In genomic region chr14:94542111-94542810, GRCh38 we compare ENCODE assay signal across 17 cellular contexts.
A peak's percentile ranks its signal among the peaks of the same experiment; 100 is the strongest.
DNase-seq lines count a peak whose midpoint lies in the region; TF ChIP-seq lines count a peak whose summit lies in the region.
"Had no signal": no experiment of that assay in that cellular context is flagged by ENCODE, and none has a peak within 500 bp of the region (broad histone marks: within the 10 kb centered on the region; RNA-seq: fewer than 3 reads in every experiment).

No MANE protein-coding gene starts in this region.

- DNase-seq in AG08395 (ENCODE audit: low spot score) (peak; percentile 48), HFF-Myc (ENCODE audit: extremely low read depth, low read depth) (peak; percentile 5), brain microvascular endothelial cell (peak; percentile 81), islet precursor cell (peak; percentile 67), OCI-M2 (lab: John Stamatoyannopoulos, UW; ENCODE audit: unreplicated experiment) (no peak), UCSD-AML1 (lab: John Stamatoyannopoulos, UW; ENCODE audit: unreplicated experiment) (no peak), NCI-H510A (lab: John Stamatoyannopoulos, UW) (no peak), GM10248 (ENCODE audit: extremely low spot score) (no peak)
- DNase-seq: activated CD4-positive, alpha-beta T cell treated with anti-CD3 and anti-CD28 coated beads for 48 hours; activated naive CD8-positive, alpha-beta T cell treated with anti-CD3 and anti-CD28 coated beads, Interleukin-2, amount 50 U/mL, for 24 hours; activated T-cell treated with anti-CD3 and anti-CD28 coated beads, Interleukin-2, amount 50 U/mL, for 48 hours; Caco-2; erythroblast; MM.1S; NCI-H82; SHP77; substantia nigra had no signal

- POLR2A ChIA-PET in GM10248 (lab: Yijun Ruan, JAX): no interaction called here

- CTCF ChIA-PET in GM10248 (lab: Yijun Ruan, JAX): interaction anchor here (10.2 kb wide), 1 partner anchor 7 kb away, joined by 77 read pairs; no protein-coding TSS in a partner anchor

- no peaks in the 10 kb centered on the region for H3K27me3 ChIP-seq in brain microvascular endothelial cell (replicated peaks)

- H3K27ac ChIP-seq in brain microvascular endothelial cell: peak overlapping the region; percentile 52

- H3K4me3 ChIP-seq in HFF-Myc (replicated peaks; ENCODE audit: low read depth, low read length): no peak overlapping the region
- no peak overlapping the region for H3K4me3 ChIP-seq in brain microvascular endothelial cell (ENCODE audit: low read depth, low read length)

- in situ Hi-C loops in brain microvascular endothelial cell (cut with HindIII; ENCODE audit: low pct_ligation_motif_present, low sequenced_read_pairs): no loop called here

- TF ChIP-seq CTCF in HFF-Myc (IDR thresholded peaks at IDR 0.05; ENCODE audit: low read depth, low read length, missing control alignments) (no peak), brain microvascular endothelial cell (IDR thresholded peaks at IDR 0.05; ENCODE audit: low read depth, low read length, missing control alignments) (no peak), GM10248 (IDR thresholded peaks at IDR 0.05; ENCODE audit: control extremely low read depth, extremely low read depth, low read depth, missing control alignments) (no peak)

- no peaks in the 10 kb centered on the region for H3K36me3 ChIP-seq in brain microvascular endothelial cell (replicated peaks)

Comparison
In these comparisons a context has a peak if more than half of its experiments do, and no peak if none do; other contexts are left out.
1. DNase-seq: peak in AG08395 (single experiment), HFF-Myc (single experiment), brain microvascular endothelial cell (single experiment) and islet precursor cell (single experiment); none in OCI-M2 (single experiment), UCSD-AML1 (single experiment), NCI-H510A (single experiment) and GM10248 (single experiment).